8 cellular contexts compared by ENCODE assay signal in genomic region chr3:72347819-72348319, GRCh38.
A peak's percentile ranks its signal among the peaks of the same experiment; 100 is the strongest.
DNase-seq lines count a peak whose midpoint lies in the region; ATAC-seq and TF ChIP-seq lines count a peak whose summit lies in the region.

No MANE protein-coding gene starts in this region.

- no peak overlapping the region for H3K27ac ChIP-seq in effector memory CD4-positive, alpha-beta T cell (ENCODE audit: insufficient read depth, low read length, poor library complexity, severe bottlenecking)

- no peaks in the 10 kb centered on the region for H3K36me3 ChIP-seq in effector memory CD4-positive, alpha-beta T cell (ENCODE audit: control insufficient read depth, insufficient read depth, low read length)

- H3K4me3 Mint-ChIP-seq in naive B cell: peak overlapping the region; percentile 38 to 81 (median 50)
- H3K4me3 Mint-ChIP-seq in type B pancreatic cell: peak overlapping the region; percentile 15

- TF ChIP-seq CTCF in GM12874 (IDR thresholded peaks at IDR 0.05; ENCODE audit: insufficient read depth, low read depth, low read length) (peak; percentile 26; the same call in 1 of the 2 replicates), type B pancreatic cell (conservative IDR thresholded peaks at IDR 0.05) (no peak)

- H3K9me3 Mint-ChIP-seq in naive B cell (peaks cover 0 to 2% (median 0%) of the 10 kb centered on the region in 7 donors), type B pancreatic cell (peaks cover 6% of the 10 kb centered on the region)

- no peak overlapping the region for H3K4me3 ChIP-seq in effector memory CD4-positive, alpha-beta T cell (ENCODE audit: insufficient read depth, low read depth, low read length, poor library complexity, severe bottlenecking)

- DNase-seq in effector memory CD4-positive, alpha-beta T cell: peak in 2 of 3 donors; percentile 12 to 47
- DNase-seq in naive B cell: peak; percentile 56
- DNase-seq in type B pancreatic cell (ENCODE audit: extremely low spot score, unreplicated experiment): no peak
- no peak for DNase-seq in NCI-H345 (lab: John Stamatoyannopoulos, UW)
- no peak for DNase-seq in NOMO-1 (lab: John Stamatoyannopoulos, UW; ENCODE audit: unreplicated experiment in 2 of 2)

- ATAC-seq in HG03097 (IDR thresholded peaks at IDR 0.05; ENCODE audit: low FRiP score, unreplicated experiment): peak; percentile 72
- peak; percentile 54 to 57 for ATAC-seq in activated CD4-positive, CD25-positive, alpha-beta regulatory T cell treated with anti-CD3 and anti-CD28 coated beads, Interleukin-2, amount 50 U/mL, for 24 hours
- ATAC-seq in naive B cell (ENCODE audit: low read depth in 2 of 2): peak; percentile 65 to 70

- no peaks in the 10 kb centered on the region for H3K9me3 ChIP-seq in effector memory CD4-positive, alpha-beta T cell (ENCODE audit: control insufficient read depth, low read length)

- peaks cover 31% of the 10 kb centered on the region for H3K4me1 ChIP-seq in effector memory CD4-positive, alpha-beta T cell (ENCODE audit: control insufficient read depth, insufficient read depth, low read length, poor library complexity, severe bottlenecking)

- H3K27me3 ChIP-seq in effector memory CD4-positive, alpha-beta T cell (replicated peaks; ENCODE audit: control insufficient read depth, insufficient read depth, low read length, poor library complexity, severe bottlenecking): no peaks in the 10 kb centered on the region

- H3K27me3 Mint-ChIP-seq in naive B cell: peaks cover 20 to 43% (median 22%) of the 10 kb centered on the region in 3 donors
- H3K27me3 Mint-ChIP-seq in type B pancreatic cell: no peaks in the 10 kb centered on the region

- H3K27ac Mint-ChIP-seq in naive B cell: peak overlapping the region in 2 of 6 donors; percentile 78 to 83
- H3K27ac Mint-ChIP-seq in type B pancreatic cell: peak overlapping the region; percentile 35

- H3K36me3 Mint-ChIP-seq in naive B cell (peaks cover 0 to 10% of the 10 kb centered on the region in 2 donors), type B pancreatic cell (no peaks in the 10 kb centered on the region)

- H3K4me1 Mint-ChIP-seq in naive B cell (peaks cover 22 to 43% (median 30%) of the 10 kb centered on the region in 3 donors), type B pancreatic cell (ENCODE audit: unreplicated experiment) (peaks cover 38% of the 10 kb centered on the region)

Comparison
In these comparisons a context has a peak if more than half of its experiments do, and no peak if none do; other contexts are left out.
1. DNase-seq: peak in effector memory CD4-positive, alpha-beta T cell (2 of 3) and naive B cell (single experiment); none in type B pancreatic cell (single experiment), NCI-H345 (single experiment) and NOMO-1 (0 of 2).
2. Peak in every context shown above with its lines, with median percentiles within 50 percentile points of each other: ATAC-seq.